ENCODE assay signal across 8 cellular contexts in the genomic region with DNA sequence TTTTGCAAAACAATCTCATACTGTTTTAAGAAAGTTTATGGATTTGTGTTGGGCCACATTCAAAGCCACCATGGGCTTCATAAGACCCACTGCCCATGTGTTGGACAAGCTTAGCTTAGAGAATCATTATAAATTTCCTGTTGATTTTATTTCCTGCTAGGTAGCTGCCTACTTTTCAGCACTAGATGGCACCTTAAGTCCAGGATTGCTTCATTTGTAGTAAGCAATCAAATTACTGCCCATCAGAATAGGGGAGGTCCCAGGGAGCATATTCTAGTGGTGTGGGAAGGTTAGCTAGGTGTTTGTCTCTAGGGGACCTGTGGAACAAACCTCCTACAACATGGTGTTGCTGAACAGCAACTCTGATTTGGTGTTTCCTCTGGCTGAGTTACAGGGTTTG. TPM values are rescaled to one million over a fixed set of nuclear protein-coding genes. Genes with fewer than 3 reads are reported as not detected.
DNase-seq lines count a peak whose midpoint lies in the region; ATAC-seq lines count a peak whose summit lies in the region.

No MANE protein-coding gene starts in this region.

- DNase-seq in DMS114 treated with DMSO at 0.1 percent for 48 hours (lab: John Stamatoyannopoulos, UW; ENCODE audit: unreplicated experiment) (peak; percentile 40), LoVo (ENCODE audit: low spot score) (peak; percentile 6), SK-N-DZ (ENCODE audit: low spot score) (peak; percentile 45), kidney glomerular epithelial cell (lab: John Stamatoyannopoulos, UW) (peak; percentile 7)
- no peak for DNase-seq in stimulated activated CD4-positive, alpha-beta T cell treated with anti-CD3 and anti-CD28 coated beads, Interleukin-4, amount 100 ng/mL, for 4 hours
- DNase-seq in stimulated activated CD4-positive, alpha-beta T cell treated with anti-CD3 and anti-CD28 coated beads, Interleukin-4, amount 100 ng/mL, for 24 hours: no peak

- ATAC-seq in HG03457 (IDR thresholded peaks at IDR 0.05; ENCODE audit: unreplicated experiment) (no peak), GM18907 (IDR thresholded peaks at IDR 0.05; ENCODE audit: unreplicated experiment) (no peak)

RNA-seq across cellular contexts. Expression of a gene that starts 11.0 kb away (rescaled TPM):
- polyA plus RNA-seq in SK-N-DZ (2014; cell fraction: cytosol; rRNA removed): not detected in 2 replicates
- not detected in 2 replicates for polyA plus RNA-seq in SK-N-DZ (2014; cell fraction: nucleus; rRNA removed)

RNA-seq across cellular contexts. Expression of a gene that starts 34.4 kb away (rescaled TPM):
- 0.15 TPM in 1 of 2 replicates, not detected in the other for polyA plus RNA-seq in SK-N-DZ (2014; cell fraction: cytosol; rRNA removed)
- 0.21 and 0.38 TPM in 2 replicates for polyA plus RNA-seq in SK-N-DZ (2014; cell fraction: nucleus; rRNA removed)

Comparison
In these comparisons a context has a peak if more than half of its experiments do, and no peak if none do; other contexts are left out.
1. DNase-seq: peak in DMS114 treated with DMSO at 0.1 percent for 48 hours (single experiment), LoVo (single experiment), SK-N-DZ (single experiment) and kidney glomerular epithelial cell (single experiment); none in stimulated activated CD4-positive, alpha-beta T cell treated with anti-CD3 and anti-CD28 coated beads, Interleukin-4, amount 100 ng/mL, for 4 hours (0 of 2) and stimulated activated CD4-positive, alpha-beta T cell treated with anti-CD3 and anti-CD28 coated beads, Interleukin-4, amount 100 ng/mL, for 24 hours (single experiment).